Comparison of ENCODE assay signal across 21 cellular contexts in the genomic region with DNA sequence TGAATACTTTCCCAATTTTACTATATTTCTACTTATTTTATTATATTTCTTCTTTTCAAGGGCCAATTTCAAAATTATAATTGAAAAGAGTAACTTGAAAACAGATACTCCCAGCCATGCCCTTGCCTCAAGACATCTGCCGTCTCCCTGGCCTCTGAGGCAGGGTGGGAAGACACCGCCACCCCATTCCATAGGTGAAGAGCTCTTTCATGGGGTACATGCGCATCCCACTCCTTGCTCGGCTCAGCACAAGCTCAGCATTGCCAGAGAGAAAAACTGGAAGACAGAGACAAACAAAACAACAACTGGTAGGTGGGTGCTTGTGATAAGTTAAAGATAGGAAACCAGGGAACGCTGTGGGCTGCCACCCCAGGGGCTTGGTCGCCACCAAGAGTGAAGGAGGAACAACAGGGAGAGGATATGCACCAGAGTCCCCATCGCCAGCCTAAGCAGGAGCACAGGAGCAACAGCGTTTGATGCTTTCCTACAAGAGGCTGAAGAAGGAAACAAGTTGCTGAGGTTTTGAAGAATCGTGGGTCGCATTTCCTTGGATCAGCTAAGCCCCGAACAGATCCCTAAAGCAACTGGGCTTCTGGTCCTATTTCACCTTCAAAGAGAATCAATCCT.
"Had no signal": no experiment of that assay in that cellular context is flagged by ENCODE, and none has a peak within 500 bp of the region (broad histone marks: within the 10 kb centered on the region; RNA-seq: fewer than 3 reads in every experiment).

No MANE protein-coding gene starts in this region.

- H3K27me3 ChIP-seq: breast epithelium, heart left ventricle, upper lobe of right lung had no signal

- H3K4me2 ChIP-seq: smooth muscle cell had no signal

- H2AFZ ChIP-seq: parathyroid adenoma had no signal

- H3K27ac Mint-ChIP-seq: stimulated activated effector memory CD8-positive, alpha-beta T cell treated with anti-CD3 and anti-CD28 coated beads, Interleukin-12 subunit alpha, Interleukin-12 subunit beta, amount 100 ng/mL, for 72 hours had no signal

- H3K9me3 Mint-ChIP-seq: naive thymus-derived CD8-positive, alpha-beta T cell; stimulated activated effector memory CD8-positive, alpha-beta T cell treated with anti-CD3 and anti-CD28 coated beads, Interleukin-12 subunit alpha, Interleukin-12 subunit beta, amount 100 ng/mL, for 72 hours had no signal

- H3K27ac ChIP-seq: breast epithelium, gastroesophageal sphincter, heart left ventricle, parathyroid adenoma, upper lobe of right lung had no signal

- ATAC-seq: esophagus mucosa; gastroesophageal sphincter; heart left ventricle; left ventricle myocardium superior; naive thymus-derived CD8-positive, alpha-beta T cell; sciatic nerve; stimulated activated effector memory CD8-positive, alpha-beta T cell treated with anti-CD3 and anti-CD28 coated beads, Interleukin-12 subunit alpha, Interleukin-12 subunit beta, amount 100 ng/mL, for 72 hours; upper lobe of right lung had no signal

- H3K4me3 Mint-ChIP-seq: naive thymus-derived CD8-positive, alpha-beta T cell; stimulated activated effector memory CD8-positive, alpha-beta T cell treated with anti-CD3 and anti-CD28 coated beads, Interleukin-12 subunit alpha, Interleukin-12 subunit beta, amount 100 ng/mL, for 72 hours had no signal

- H3K9me3 ChIP-seq: breast epithelium, gastroesophageal sphincter, heart left ventricle, upper lobe of right lung had no signal

- H3K27me3 Mint-ChIP-seq: naive thymus-derived CD8-positive, alpha-beta T cell had no signal

- DNase-seq: activated CD4-positive, alpha-beta T cell treated with anti-CD3 and anti-CD28 coated beads, Interleukin-2, amount 50 U/mL, for 1 hour; activated CD4-positive, CD25-positive, alpha-beta regulatory T cell treated with anti-CD3 and anti-CD28 coated beads, Interleukin-2, amount 50 U/mL, for 72 hours; activated CD8-positive, alpha-beta memory T cell treated with anti-CD3 and anti-CD28 coated beads for 24 hours; activated CD8-positive, alpha-beta memory T cell treated with anti-CD3 and anti-CD28 coated beads, Interleukin-2, amount 50 U/mL, for 48 hours; activated effector memory CD4-positive, alpha-beta T cell treated with Interleukin-2 at 50 U/mL for 16 hours; activated naive CD4-positive, alpha-beta T cell treated with anti-CD3 and anti-CD28 coated beads, Interleukin-2, amount 50 U/mL, for 16 hours; activated T-cell treated with anti-CD3 and anti-CD28 coated beads, Interleukin-2, amount 50 U/mL, for 48 hours; cerebellar nuclear complex; cortex of kidney; heart left ventricle; left ventricle myocardium superior; naive thymus-derived CD8-positive, alpha-beta T cell; stimulated activated CD4-positive, alpha-beta T cell treated with anti-CD3 and anti-CD28 coated beads, Interleukin-4, amount 100 ng/mL, for 24 hours; upper lobe of right lung had no signal

- H3K79me2 ChIP-seq: parathyroid adenoma had no signal

- H3K9ac ChIP-seq: parathyroid adenoma had no signal

- H3K4me1 ChIP-seq: breast epithelium, gastroesophageal sphincter, parathyroid adenoma, upper lobe of right lung had no signal

- H3K36me3 Mint-ChIP-seq: stimulated activated effector memory CD8-positive, alpha-beta T cell treated with anti-CD3 and anti-CD28 coated beads, Interleukin-12 subunit alpha, Interleukin-12 subunit beta, amount 100 ng/mL, for 72 hours had no signal
